In genomic region chr17:30093463-30094147, GRCh38 we compare ENCODE assay signal across 9 cellular contexts. TPM values are rescaled to one million over a fixed set of nuclear protein-coding genes. Genes with fewer than 3 reads are reported as not detected.
DNase-seq lines count a peak whose midpoint lies in the region; ATAC-seq and TF ChIP-seq lines count a peak whose summit lies in the region.
"Had no signal": no experiment of that assay in that cellular context is flagged by ENCODE, and none has a peak within 500 bp of the region (broad histone marks: within the 10 kb centered on the region; RNA-seq: fewer than 3 reads in every experiment).

No MANE protein-coding gene starts in this region.

- CTCF ChIA-PET in CD4-positive, alpha-beta memory T cell (lab: Charles Lee; ENCODE audit: partially characterized antibody): interaction anchor here (0.9 to 4.2 kb wide), 24 partner anchors 10 to 290 kb away, joined by 3 to 77 read pairs (median 5); no protein-coding TSS in a partner anchor
- CTCF ChIA-PET in HCT116 (lab: Charles Lee): interaction anchor here (0.6 to 5.7 kb wide), 52 partner anchors 9 to 970 kb away, joined by 3 to 79 read pairs (median 4); partner anchors contain the start of genes ANKRD13B, CORO6, SSH2 and TP53I13

- intact Hi-C loops in CD4-positive, alpha-beta memory T cell (cut with micrococcal nuclease): loop anchor here (1.0 to 10.0 kb wide), 3 partner anchors 67 to 479 kb away; no protein-coding TSS in a partner anchor
- intact Hi-C loops in HCT116 (cut with micrococcal nuclease): loop anchor here (1.0 to 2.0 kb wide), 5 partner anchors 67 to 476 kb away; partner anchors contain the start of gene SSH2
- intact Hi-C loops in natural killer cell (cut with micrococcal nuclease): loop anchor here (2.0 kb wide), 1 partner anchor 287 kb away; no protein-coding TSS in a partner anchor

- H3K27me3 Mint-ChIP-seq in CD4-positive, alpha-beta memory T cell: peaks cover 15 to 29% of the 10 kb centered on the region in 2 donors
- H3K27me3 Mint-ChIP-seq in natural killer cell (ENCODE audit: low read depth in 2 of 2): peaks cover 35 to 40% of the 10 kb centered on the region in 2 donors

- DNase-seq in CD4-positive, alpha-beta memory T cell: peak; percentile 41 to 66 (median 52)
- DNase-seq in HCT116 (ENCODE audit: low read depth, low spot score) (peak; percentile 54), NOMO-1 (lab: John Stamatoyannopoulos, UW; ENCODE audit: unreplicated experiment in 2 of 2) (peak; percentile 36 to 58), activated T-cell treated with anti-CD3 and anti-CD28 coated beads for 1 hour (ENCODE audit: low read depth) (peak; percentile 11), fibroblast of gingiva (ENCODE audit: low read depth) (peak; percentile 22), natural killer cell (no peak)

- TF ChIP-seq POLR2A in HCT116 (IDR thresholded peaks at IDR 0.05; ENCODE audit: borderline replicate concordance, extremely low read depth, insufficient read depth, insufficient read length): no peak

- no peak overlapping the region for H3K4me3 ChIP-seq in CD4-positive, alpha-beta memory T cell (ENCODE audit: low read length in 2 of 2)
- H3K4me3 ChIP-seq in HCT116 (replicated peaks in 1 of 2; ENCODE audit: low read depth in 1 of 2, low read length in 2 of 2): no peak overlapping the region
- H3K4me3 ChIP-seq: SJSA1 had no signal

- peak overlapping the region; percentile 85 for H2AFZ ChIP-seq in HCT116 (ENCODE audit: low read depth, low read length, poor library complexity, severe bottlenecking)

- H4K20me1 ChIP-seq in HCT116 (ENCODE audit: insufficient read depth): no peaks in the 10 kb centered on the region

- no peaks in the 10 kb centered on the region for H3K9me3 Mint-ChIP-seq in CD4-positive, alpha-beta memory T cell
- H3K9me3 Mint-ChIP-seq in natural killer cell: no peaks in the 10 kb centered on the region

- peaks cover 6% of the 10 kb centered on the region for H3K4me1 ChIP-seq in CD4-positive, alpha-beta memory T cell (ENCODE audit: insufficient read depth, low read length)
- H3K4me1 ChIP-seq in HCT116 (ENCODE audit: control insufficient read depth in 1 of 2, insufficient read depth in 2 of 2, low read length in 2 of 2): peaks cover 0 to 32% of the 10 kb centered on the region in 2 experiments; a peak in 2 of 4 replicates

- H3K27ac Mint-ChIP-seq in CD4-positive, alpha-beta memory T cell: no peak overlapping the region
- H3K27ac Mint-ChIP-seq in natural killer cell: no peak overlapping the region

- H3K79me2 ChIP-seq in HCT116 (ENCODE audit: insufficient read depth, low read length): no peaks in the 10 kb centered on the region

- no peaks in the 10 kb centered on the region for H3K36me3 ChIP-seq in CD4-positive, alpha-beta memory T cell (ENCODE audit: insufficient read depth, low read length)
- no peaks in the 10 kb centered on the region for H3K36me3 ChIP-seq in HCT116 (ENCODE audit: control insufficient read depth in 1 of 2, insufficient read depth in 2 of 2, low read length in 2 of 2)
- H3K36me3 ChIP-seq: SJSA1 had no signal

- no peak overlapping the region for H3K9ac ChIP-seq in HCT116 (ENCODE audit: low read length)

- POLR2A ChIA-PET in CD4-positive, alpha-beta memory T cell (lab: Charles Lee; ENCODE audit: partially characterized antibody): interaction anchor here (0.9 kb wide), 1 partner anchor 23 kb away, joined by 3 read pairs; the partner anchor contains the start of gene NSRP1
- POLR2A ChIA-PET in HCT116 (lab: Charles Lee): interaction anchor here (0.8 to 1.4 kb wide), 2 partner anchors 64 to 477 kb away, joined by 3 read pairs; no protein-coding TSS in a partner anchor

- peak overlapping the region in 1 of 8 donors; percentile 24 for H3K4me3 Mint-ChIP-seq in CD4-positive, alpha-beta memory T cell
- H3K4me3 Mint-ChIP-seq in natural killer cell: no peak overlapping the region

- H3K27ac ChIP-seq in CD4-positive, alpha-beta memory T cell (ENCODE audit: low read depth, low read length): no peak overlapping the region
- no peak overlapping the region for H3K27ac ChIP-seq in HCT116 (ENCODE audit: low read depth, low read length)
- H3K27ac ChIP-seq: SJSA1 had no signal

- peak overlapping the region; percentile 57 for H3K4me2 ChIP-seq in HCT116 (ENCODE audit: low read length)

- H3K36me3 Mint-ChIP-seq in CD4-positive, alpha-beta memory T cell: no peaks in the 10 kb centered on the region
- H3K36me3 Mint-ChIP-seq in natural killer cell: no peaks in the 10 kb centered on the region

- BruUV-seq in HCT116 (replicated peaks; lab: Mats Ljungman, UMichigan): no TSS peak

- peaks cover 0 to 8% (median 3%) of the 10 kb centered on the region in 4 donors for H3K4me1 Mint-ChIP-seq in CD4-positive, alpha-beta memory T cell
- H3K4me1 Mint-ChIP-seq in natural killer cell: peaks cover 8 to 9% of the 10 kb centered on the region in 2 donors

- RAD21 ChIA-PET in HCT116 (lab: Charles Lee; ENCODE audit: low non-redundant PET in 1 of 2, low total read pairs in 2 of 2, uncharacterized antibody in 2 of 2, unreplicated experiment in 2 of 2): interaction anchor here (0.6 to 1.8 kb wide), 8 partner anchors 66 to 454 kb away, joined by 3 to 7 read pairs (median 5); no protein-coding TSS in a partner anchor

- no peaks in the 10 kb centered on the region for H3K9me2 ChIP-seq in HCT116 (ENCODE audit: insufficient read depth)

- peak; percentile 93 for TF ChIP-seq RAD21 in HCT116 (IDR thresholded peaks at IDR 0.05; ENCODE audit: low read depth)

- H3K9me3 ChIP-seq in CD4-positive, alpha-beta memory T cell (ENCODE audit: control insufficient read depth in 1 of 2, low read length in 2 of 2): no peaks in the 10 kb centered on the region
- no peaks in the 10 kb centered on the region for H3K9me3 ChIP-seq in HCT116 (ENCODE audit: control insufficient read depth in 1 of 2, insufficient read depth in 1 of 2, low read depth in 1 of 2, low read length in 2 of 2)
- H3K9me3 ChIP-seq: SJSA1 had no signal

- no peaks in the 10 kb centered on the region for H3K27me3 ChIP-seq in CD4-positive, alpha-beta memory T cell (ENCODE audit: insufficient read depth, low read length)
- no peaks in the 10 kb centered on the region for H3K27me3 ChIP-seq in HCT116 (ENCODE audit: insufficient read depth, low read length)
- H3K27me3 ChIP-seq: SJSA1 had no signal

- ATAC-seq in HCT116 (peak; percentile 86), natural killer cell (peak; percentile 74 to 80 (median 80)), GM21526 (IDR thresholded peaks at IDR 0.05; ENCODE audit: low FRiP score, unreplicated experiment) (no peak), GM18519 (IDR thresholded peaks at IDR 0.05; ENCODE audit: low FRiP score, unreplicated experiment) (no peak)

- TF ChIP-seq CTCF in HCT116 (IDR thresholded peaks at IDR 0.05 in 2 of 3, conservative IDR thresholded peaks at IDR 0.05 in 1 of 3; ENCODE audit: borderline replicate concordance in 1 of 3, insufficient read depth in 1 of 3, low read depth in 2 of 3, low read length in 2 of 3): peak; percentile 62 to 91 (median 85)
- TF ChIP-seq CTCF in natural killer cell (IDR thresholded peaks at IDR 0.05): peak; percentile 88

TF ChIP-seq in HCT116, 20 proteins besides CTCF, POLR2A, EP300 and RAD21 (continues in another document):
- TF ChIP-seq JUND (IDR thresholded peaks at IDR 0.05) (no peak), ELF1 (IDR thresholded peaks at IDR 0.05; ENCODE audit: borderline replicate concordance, low read depth) (no peak), ZBTB33 (IDR thresholded peaks at IDR 0.05; ENCODE audit: extremely low read depth, insufficient replicate concordance, low read length) (no peak), REST (IDR thresholded peaks at IDR 0.05; ENCODE audit: low read depth) (no peak), TCF7L2 (IDR thresholded peaks at IDR 0.05; ENCODE audit: borderline replicate concordance, extremely low read depth, insufficient read depth, insufficient read length) (no peak), FOSL1 (IDR thresholded peaks at IDR 0.05; ENCODE audit: low read depth) (no peak)

RNA-seq across cellular contexts. Expression of gene NSRP1, which starts 23.0 kb away (rescaled TPM):
- 10 to 100 TPM; 31.5 to 32.2 TPM for total RNA-seq in CD4-positive, alpha-beta memory T cell
- 10 to 100 TPM; 12.1 to 39.9 TPM for polyA plus RNA-seq in CD4-positive, alpha-beta memory T cell
- total RNA-seq in HCT116 (2021; ENCODE audit: unreplicated experiment) (24.9 TPM), natural killer cell (10 to 100 TPM; 27.0 to 33.7 (median 29.7) TPM)
- 10.6 and 13.6 TPM in 2 replicates for polyA plus RNA-seq in HCT116 (2012)

Comparison
In these comparisons a context has a peak if more than half of its experiments do, and no peak if none do; other contexts are left out.
1. ATAC-seq: peak in HCT116 (single experiment) and natural killer cell (3 of 3); none in GM21526 (single experiment) and GM18519 (single experiment).